In genomic region chr10:22244001-22244400, GRCh38 we compare ENCODE assay signal across 17 cellular contexts. TPM values are rescaled to one million over a fixed set of nuclear protein-coding genes. Genes with fewer than 3 reads are reported as not detected.
DNase-seq lines count a peak whose midpoint lies in the region; ATAC-seq, FAIRE-seq and TF ChIP-seq lines count a peak whose summit lies in the region.
"Had no signal": no experiment of that assay in that cellular context is flagged by ENCODE, and none has a peak within 500 bp of the region (broad histone marks: within the 10 kb centered on the region; RNA-seq: fewer than 3 reads in every experiment).

No MANE protein-coding gene starts in this region.

- H4K20me1 ChIP-seq in Karpas-422 (ENCODE audit: insufficient read depth, low read depth, low read length): no peaks in the 10 kb centered on the region
- no peaks in the 10 kb centered on the region for H4K20me1 ChIP-seq in K562 (replicated peaks; ENCODE audit: control insufficient read depth, insufficient read depth, low read length)

- H3K36me3 Mint-ChIP-seq in CD14-positive monocyte: peaks cover 10 to 13% of the 10 kb centered on the region in 2 donors
- H3K36me3 Mint-ChIP-seq in activated naive CD4-positive, alpha-beta T cell treated with anti-CD3 and anti-CD28 coated beads for 36 hours (ENCODE audit: low read depth): no peaks in the 10 kb centered on the region

- no peak overlapping the region for H3K27ac Mint-ChIP-seq in CD14-positive monocyte
- no peak overlapping the region for H3K27ac Mint-ChIP-seq in activated naive CD4-positive, alpha-beta T cell treated with anti-CD3 and anti-CD28 coated beads for 36 hours

- H3K9me3 ChIP-seq in BE2C (no peaks in the 10 kb centered on the region; the same call in 1 of the 2 replicates), Karpas-422 (ENCODE audit: low read length) (no peaks in the 10 kb centered on the region), K562 (replicated peaks; ENCODE audit: control insufficient read depth, insufficient read depth, low read depth, low read length) (no peaks in the 10 kb centered on the region), trophoblast cell (ENCODE audit: insufficient read depth, low read depth, low read length) (no peaks in the 10 kb centered on the region)
- H3K9me3 ChIP-seq: psoas muscle had no signal

- no peak overlapping the region for H2AK5ac ChIP-seq in trophoblast cell (ENCODE audit: low read length)

- H3K4me3 Mint-ChIP-seq in CD14-positive monocyte: no peak overlapping the region
- H3K4me3 Mint-ChIP-seq in activated naive CD4-positive, alpha-beta T cell treated with anti-CD3 and anti-CD28 coated beads for 36 hours: no peak overlapping the region

- peaks cover 0 to 3% (median 0%) of the 10 kb centered on the region in 7 donors for H3K9me3 Mint-ChIP-seq in CD14-positive monocyte
- no peaks in the 10 kb centered on the region for H3K9me3 Mint-ChIP-seq in activated naive CD4-positive, alpha-beta T cell treated with anti-CD3 and anti-CD28 coated beads for 36 hours

- H4K12ac ChIP-seq in trophoblast cell (ENCODE audit: low read depth, low read length): no peak overlapping the region

- H2BK120ac ChIP-seq in trophoblast cell (ENCODE audit: insufficient read depth, low read length, poor library complexity): no peak overlapping the region

- no peak overlapping the region for H3K23ac ChIP-seq in trophoblast cell (ENCODE audit: low read length)

- peaks cover 5 to 6% (median 6%) of the 10 kb centered on the region in 3 donors for H3K27me3 Mint-ChIP-seq in CD14-positive monocyte (ENCODE audit: low read depth in 3 of 3)
- no peaks in the 10 kb centered on the region for H3K27me3 Mint-ChIP-seq in activated naive CD4-positive, alpha-beta T cell treated with anti-CD3 and anti-CD28 coated beads for 36 hours (ENCODE audit: low read depth)

- no peak for TF ChIP-seq EP300 in K562 (IDR thresholded peaks at IDR 0.05; ENCODE audit: low read length)

- H3K79me2 ChIP-seq in Karpas-422 (ENCODE audit: low read length) (no peaks in the 10 kb centered on the region), K562 (ENCODE audit: control insufficient read depth, insufficient read depth, low read length) (no peaks in the 10 kb centered on the region), trophoblast cell (ENCODE audit: control insufficient read depth, insufficient read depth, low read length, poor library complexity) (no peaks in the 10 kb centered on the region)

- 31% methylated on average over 2 of the region's 4 CpGs for WGBS in K562 (ENCODE audit: insufficient coverage, low coverage, missing lambda C conversion rate)
- no CpG with 5 or more reads among the region's 4 CpGs for WGBS in trophoblast cell (ENCODE audit: extremely low coverage, insufficient coverage, insufficient read length)

- TF ChIP-seq CTCF in 22Rv1 (IDR thresholded peaks at IDR 0.05): peak; percentile 13; the same call in 1 of the 2 replicates
- peak; percentile 35; the same call in 1 of the 2 replicates for TF ChIP-seq CTCF in BE2C (IDR thresholded peaks at IDR 0.05; ENCODE audit: low read depth, low read length)
- peak; percentile 17 to 32 (median 26); a peak in 3 of 6 replicates for TF ChIP-seq CTCF in K562 (IDR thresholded peaks at IDR 0.05 in 2 of 3, conservative IDR thresholded peaks at IDR 0.05 in 1 of 3; ENCODE audit: insufficient read depth in 2 of 3, low read depth in 1 of 3, low read length in 3 of 3)
- TF ChIP-seq CTCF in CD14-positive monocyte (IDR thresholded peaks at IDR 0.05): no peak

- H2BK5ac ChIP-seq in trophoblast cell (ENCODE audit: low read depth, low read length, poor library complexity): no peak overlapping the region

- CTCF ChIA-PET in K562 (lab: Yijun Ruan, JAX; ENCODE audit: low intra/inter-chr PET ratio): no interaction called here
- CTCF ChIA-PET in activated naive CD4-positive, alpha-beta T cell treated with anti-CD3 and anti-CD28 coated beads for 36 hours (lab: Charles Lee): interaction anchor here (1.7 kb wide), 1 partner anchor 11 kb away, joined by 6 read pairs; no protein-coding TSS in a partner anchor

- H4K8ac ChIP-seq in trophoblast cell (ENCODE audit: low read depth, low read length): no peak overlapping the region

- FAIRE-seq in K562 (lab: Jason Lieb, UNC): no peak
- FAIRE-seq: GM19239 had no signal

- POLR2A ChIA-PET in K562 (lab: Yijun Ruan, JAX): interaction anchor here (0.9 to 1.9 kb wide), 2 partner anchors 13 to 15 kb away, joined by 3 to 4 read pairs; no protein-coding TSS in a partner anchor

- no peaks in the 10 kb centered on the region for H3K79me1 ChIP-seq in trophoblast cell (ENCODE audit: low read length)

- no peak overlapping the region for H3K4ac ChIP-seq in trophoblast cell (ENCODE audit: low read depth, low read length)

- intact Hi-C loops in K562 (cut with micrococcal nuclease) (no loop called here), CD14-positive monocyte (cut with micrococcal nuclease) (no loop called here)
- intact Hi-C loops in activated naive CD4-positive, alpha-beta T cell treated with anti-CD3 and anti-CD28 coated beads for 36 hours (cut with micrococcal nuclease): loop anchor here (10.0 kb wide), 1 partner anchor 1091 kb away; no protein-coding TSS in a partner anchor

- peaks cover 15% of the 10 kb centered on the region for H3K4me1 Mint-ChIP-seq in CD14-positive monocyte
- H3K4me1 Mint-ChIP-seq in activated naive CD4-positive, alpha-beta T cell treated with anti-CD3 and anti-CD28 coated beads for 36 hours (ENCODE audit: low read depth): peaks cover 40% of the 10 kb centered on the region

- BruUV-seq in K562 (replicated peaks; lab: Mats Ljungman, UMichigan): no TSS peak

- DNase-seq in BE2C (no peak), Karpas-422 (peak; percentile 54), K562 (ENCODE audit: extremely low read depth in 1 of 4, low spot score in 3 of 4) (no peak), CD14-positive monocyte (ENCODE audit: low spot score) (no peak), trophoblast cell (no peak), NCI-H1417 (lab: John Stamatoyannopoulos, UW) (no peak)
- DNase-seq in activated naive CD4-positive, alpha-beta T cell treated with anti-CD3 and anti-CD28 coated beads for 36 hours: no peak
- DNase-seq: activated naive CD4-positive, alpha-beta T cell treated with anti-CD3 and anti-CD28 coated beads, Interleukin-2, amount 50 U/mL, for 16 hours; GM23248; left ventricle myocardium superior; NCI-H2171; psoas muscle; T-helper 9 cell had no signal

- in situ Hi-C loops in K562 (cut with MboI): no loop called here

- H3K9me1 ChIP-seq in K562 (ENCODE audit: control insufficient read depth, insufficient read depth, low read length): no peaks in the 10 kb centered on the region

- H3K36me3 ChIP-seq in BE2C (no peaks in the 10 kb centered on the region), Karpas-422 (ENCODE audit: insufficient read depth, low read length) (no peaks in the 10 kb centered on the region), K562 (ENCODE audit: control insufficient read depth, insufficient read depth, low read length) (no peaks in the 10 kb centered on the region), trophoblast cell (ENCODE audit: control insufficient read depth in 1 of 2, insufficient read depth in 2 of 2, low read length in 2 of 2) (no peaks in the 10 kb centered on the region)

- no peaks in the 10 kb centered on the region for H3K9me2 ChIP-seq in Karpas-422 (replicated peaks; ENCODE audit: insufficient read depth, low read length)

- H3K4me3 ChIP-seq in BE2C (ENCODE audit: low read depth, low read length) (no peak overlapping the region), Karpas-422 (ENCODE audit: low read length) (no peak overlapping the region), K562 (no peak overlapping the region), trophoblast cell (ENCODE audit: low read depth, low read length) (no peak overlapping the region)
- H3K4me3 ChIP-seq: GM23248, psoas muscle had no signal

- H3K27ac ChIP-seq in 22Rv1 (no peak overlapping the region), Karpas-422 (ENCODE audit: low read length) (no peak overlapping the region), K562 (ENCODE audit: extremely low read depth, low read depth, low read length) (no peak overlapping the region), trophoblast cell (ENCODE audit: low read depth, low read length) (no peak overlapping the region)
- H3K27ac ChIP-seq: GM23248, psoas muscle had no signal

- ATAC-seq in K562: peak; percentile 68
- ATAC-seq: left ventricle myocardium superior, psoas muscle had no signal

- H3K27me3 ChIP-seq in BE2C (no peaks in the 10 kb centered on the region), Karpas-422 (ENCODE audit: low read length) (no peaks in the 10 kb centered on the region), K562 (ENCODE audit: control insufficient read depth in 2 of 2, insufficient read depth in 2 of 2, low read length in 2 of 2) (no peaks in the 10 kb centered on the region), trophoblast cell (ENCODE audit: insufficient read depth, low read length) (no peaks in the 10 kb centered on the region)

- H2BK12ac ChIP-seq in trophoblast cell (ENCODE audit: low read length): no peak overlapping the region

- no peak overlapping the region for H3K4me2 ChIP-seq in Karpas-422 (ENCODE audit: low read depth, low read length, poor library complexity, severe bottlenecking)
- no peak overlapping the region for H3K4me2 ChIP-seq in K562 (ENCODE audit: insufficient read depth, low read length)
- no peak overlapping the region for H3K4me2 ChIP-seq in trophoblast cell (ENCODE audit: low read length)

- H3K9ac ChIP-seq in Karpas-422 (ENCODE audit: low read length) (no peak overlapping the region), K562 (ENCODE audit: insufficient read depth in 1 of 2, low read depth in 2 of 2, low read length in 2 of 2) (no peak overlapping the region), trophoblast cell (ENCODE audit: low read length) (no peak overlapping the region)
- H3K9ac ChIP-seq: GM23248 had no signal

- H3K4me1 ChIP-seq in BE2C (no peaks in the 10 kb centered on the region), Karpas-422 (ENCODE audit: low read length) (no peaks in the 10 kb centered on the region), K562 (replicated peaks in 1 of 2; ENCODE audit: control insufficient read depth in 2 of 2, insufficient read depth in 2 of 2, low read length in 2 of 2) (peaks cover 0 to 11% of the 10 kb centered on the region in 2 experiments; a peak in 3 of 5 replicates), trophoblast cell (ENCODE audit: control insufficient read depth in 1 of 2, insufficient read depth in 2 of 2, low read length in 2 of 2) (peaks cover 3 to 9% of the 10 kb centered on the region in 2 experiments)
- H3K4me1 ChIP-seq: psoas muscle had no signal

- no peak for TF ChIP-seq POLR2A in K562 (conservative IDR thresholded peaks at IDR 0.05)

- H4K91ac ChIP-seq in trophoblast cell (ENCODE audit: low read depth, low read length): no peak overlapping the region

- TF ChIP-seq RAD21 in K562 (CRISPR knock-in tag; conservative IDR thresholded peaks at IDR 0.05 in 1 of 2, IDR thresholded peaks at IDR 0.05 in 1 of 2): peak in 1 of 2 experiments; percentile 18; a peak in 1 of 4 replicates

- H3K18ac ChIP-seq in trophoblast cell (ENCODE audit: low read length): no peak overlapping the region

- H3K14ac ChIP-seq in trophoblast cell (ENCODE audit: low read length): no peak overlapping the region

- H2AFZ ChIP-seq in Karpas-422 (ENCODE audit: low read length) (no peak overlapping the region), K562 (ENCODE audit: low read depth, low read length) (no peak overlapping the region), trophoblast cell (ENCODE audit: insufficient read depth, low read length, poor library complexity) (no peak overlapping the region)
- H2AFZ ChIP-seq: GM23248 had no signal

RNA-seq across cellular contexts. Expression of gene EBLN1, which starts 26.2 kb away (rescaled TPM):
- not detected for polyA plus RNA-seq in BE2C (2012; ENCODE audit: insufficient read depth, insufficient read length, low read depth)
- not detected in 2 replicates for total RNA-seq in Karpas-422 (2014; rRNA removed; shearing (Covaris generic); ENCODE audit: low replicate concordance)
- 0.76 and 3.1 TPM in 2 replicates for total RNA-seq in K562 (2011; cell fraction: chromatin; rRNA removed; ENCODE audit: low replicate concordance)
- total RNA-seq in K562 (2011; cell fraction: nucleolus; rRNA removed): 0.67 and 1.1 TPM in 2 replicates
- 0.73 TPM in 1 of 2 replicates, not detected in the other for total RNA-seq in K562 (2011; cell fraction: nucleoplasm; rRNA removed)
- total RNA-seq in K562 (2014; rRNA removed) (0.32 and 0.61 TPM in 2 replicates), K562 (2014; rRNA removed; fragmentation: Illumina TruSeq; extraction: Trizol) (0.80 and 0.99 TPM in 2 replicates), K562 (2015; rRNA removed; fragmentation: Illumina TruSeq; extraction: Trizol) (0.30 and 0.40 TPM in 2 replicates), K562 (2021) (0.95 and 1.1 TPM in 2 replicates)
- polyA plus RNA-seq in K562 (2011; rRNA removed) (0.06 TPM in 1 of 2 replicates, not detected in the other), K562 (2014; fragmentation: Illumina TruSeq; extraction: Trizol) (1.00 and 1.5 TPM in 2 replicates), K562 (2014; fragmentation: Nextera tagmentation; extraction: Ambion mirVana) (1 to 10 TPM; 2.5 to 3.1 TPM), K562 (2014; rRNA removed) (0.50 and 1.1 TPM in 2 replicates), CD14-positive monocyte (not detected)
- polyA plus RNA-seq in K562 (2011; cell fraction: cytosol; rRNA removed): 0.09 TPM in 1 of 2 replicates, not detected in the other
- not detected in 2 replicates for polyA plus RNA-seq in K562 (2011; cell fraction: nucleus; rRNA removed)
- 0.40 and 0.76 TPM in 2 replicates for polyA plus RNA-seq in K562 (2012)
- polyA minus RNA-seq in K562 (2011; rRNA and poly(A)+ RNA removed): not detected in 2 replicates
- not detected in 2 replicates for polyA minus RNA-seq in K562 (2011; cell fraction: cytosol; rRNA and poly(A)+ RNA removed)
- not detected in 2 replicates for polyA minus RNA-seq in K562 (2011; cell fraction: nucleus; rRNA and poly(A)+ RNA removed)
- polyA plus RNA-seq in trophoblast cell (2013): not detected in 2 replicates
- total RNA-seq in activated naive CD4-positive, alpha-beta T cell treated with anti-CD3 and anti-CD28 coated beads for 36 hours: not detected
- total RNA-seq: activated CD8-positive, alpha-beta memory T cell treated with anti-CD3 and anti-CD28 coated beads for 36 hours; GM23248; left ventricle myocardium superior; psoas muscle; subcutaneous adipose tissue had no signal
- polyA plus RNA-seq: GM23248, psoas muscle had no signal
